In the genomic region with DNA sequence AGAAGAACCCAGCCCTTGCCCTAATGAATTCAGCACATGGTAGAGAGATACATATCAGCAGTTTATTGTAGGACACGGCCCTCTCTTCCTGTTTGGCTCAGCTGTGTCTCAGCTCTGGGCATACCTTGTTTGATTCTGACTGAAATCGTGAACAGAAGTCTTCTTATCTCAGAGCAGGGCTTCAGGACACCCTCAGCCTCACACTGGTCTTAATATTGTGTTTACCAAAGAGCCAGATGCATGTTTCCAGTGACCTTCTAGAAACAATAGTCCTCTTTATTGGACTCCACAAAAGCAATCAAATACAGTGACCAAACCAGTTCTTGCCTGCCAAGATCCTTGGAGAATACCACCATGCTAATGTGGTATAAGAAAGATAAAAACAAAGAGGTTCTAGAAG, we compare ENCODE assay signal across 16 cellular contexts.
"Had no signal": no experiment of that assay in that cellular context is flagged by ENCODE, and none has a peak within 500 bp of the region (broad histone marks: within the 10 kb centered on the region; RNA-seq: fewer than 3 reads in every experiment).

No MANE protein-coding gene starts in this region.

- FAIRE-seq: astrocyte, kidney had no signal

- ATAC-seq: activated CD8-positive, alpha-beta memory T cell treated with anti-CD3 and anti-CD28 coated beads, Interleukin-2, amount 10 ng/mL, durations not matched to agents 7 days and 5 days; activated naive CD8-positive, alpha-beta T cell treated with anti-CD3 and anti-CD28 coated beads, Interleukin-2, amount 50 U/mL, for 24 hours; gastroesophageal sphincter; naive thymus-derived CD4-positive, alpha-beta T cell; psoas muscle; T-helper 17 cell had no signal

- DNase-seq: activated CD4-positive, alpha-beta T cell treated with anti-CD3 and anti-CD28 coated beads, Interleukin-2, amount 50 U/mL, for 4 hours; activated CD4-positive, CD25-positive, alpha-beta regulatory T cell treated with anti-CD3 and anti-CD28 coated beads, Interleukin-2, amount 50 U/mL, for 72 hours; activated CD8-positive, alpha-beta memory T cell treated with anti-CD3 and anti-CD28 coated beads, Interleukin-2, amount 10 ng/mL, durations not matched to agents 7 days and 5 days; activated gamma-delta T cell treated with Interleukin-2 at 50 U/mL for 16 hours; activated naive CD8-positive, alpha-beta T cell treated with anti-CD3 and anti-CD28 coated beads, Interleukin-2, amount 50 U/mL, for 24 hours; activated T-cell treated with anti-CD3 and anti-CD28 coated beads, Interleukin-2, amount 50 U/mL, for 24 hours; effector CD8-positive, alpha-beta T cell; kidney; naive thymus-derived CD4-positive, alpha-beta T cell; psoas muscle; sigmoid colon; stimulated activated CD4-positive, alpha-beta T cell treated with anti-CD3 and anti-CD28 coated beads, Interleukin-2, amount 100 ng/mL, for 24 hours; stimulated activated naive CD4-positive, alpha-beta T cell; T-helper 17 cell had no signal
